21 cellular contexts compared by ENCODE assay signal in genomic region chr12:88957358-88957757, GRCh38.
A peak's percentile ranks its signal among the peaks of the same experiment; 100 is the strongest.
DNase-seq lines count a peak whose midpoint lies in the region; ATAC-seq and TF ChIP-seq lines count a peak whose summit lies in the region.
"Had no signal": no experiment of that assay in that cellular context is flagged by ENCODE, and none has a peak within 500 bp of the region (broad histone marks: within the 10 kb centered on the region; RNA-seq: fewer than 3 reads in every experiment).

No MANE protein-coding gene starts in this region.

- DNase-seq in ACHN (peak; percentile 22), H9 (peak; percentile 33), NAMALWA (ENCODE audit: low spot score) (peak; percentile 39), epithelial cell of esophagus (ENCODE audit: low read depth) (peak; percentile 45), left ventricle myocardium superior (no peak), NCI-H146 (lab: John Stamatoyannopoulos, UW) (no peak)
- no peak for DNase-seq in activated T-cell treated with anti-CD3 and anti-CD28 coated beads, Interleukin-2, amount 50 U/mL, for 4 hours
- DNase-seq: activated naive CD4-positive, alpha-beta T cell treated with Interleukin-2 at 50 U/mL for 16 hours; activated T-cell treated with anti-CD3 and anti-CD28 coated beads, Interleukin-2, amount 50 U/mL, for 24 hours; adrenal gland; NCI-H1417 treated with DMSO at 0.1 percent for 48 hours; NCI-H2107; NK-92 treated with Interleukin-12 subunit alpha and Interleukin-12 subunit beta, amount 100 ng/mL, for 24 hours; spleen; stimulated activated CD4-positive, alpha-beta T cell treated with anti-CD3 and anti-CD28 coated beads, Interleukin-4, amount 100 ng/mL, for 1 hour; T-cell had no signal

- peaks cover 0 to 2% of the 10 kb centered on the region in 2 experiments; a peak in 1 of 5 replicates for H3K9me3 Mint-ChIP-seq in H9
- H3K9me3 Mint-ChIP-seq in activated T-cell treated with anti-CD3 and anti-CD28 coated beads, Interleukin-2, amount 50 U/mL, for 4 hours = no peaks in the 10 kb centered on the region
- H3K9me3 Mint-ChIP-seq: activated T-cell treated with anti-CD3 and anti-CD28 coated beads, Interleukin-2, amount 50 U/mL, for 24 hours; stimulated activated memory B cell treated with anti-CD40 and anti-IgM and Interleukin-4, amounts not matched to agents 10 μg/mL and 1 μg/mL and 100 μg/mL, for 72 hours; T-cell had no signal

- H3K27ac ChIP-seq in H9 (ENCODE audit: insufficient read length, low read depth, low read length) = no peak overlapping the region
- H3K27ac ChIP-seq: adrenal gland, SJSA1, spleen, suprapubic skin had no signal

- in situ Hi-C loops in ACHN (cut with HindIII; ENCODE audit: low pct_ligation_motif_present, low pct_unique_long_range_greater_than_20kb, low sequenced_read_pairs) = no loop called here

- peaks cover 72 to 76% of the 10 kb centered on the region in 2 experiments for H3K4me1 Mint-ChIP-seq in H9
- no peaks in the 10 kb centered on the region for H3K4me1 Mint-ChIP-seq in activated T-cell treated with anti-CD3 and anti-CD28 coated beads, Interleukin-2, amount 50 U/mL, for 4 hours (ENCODE audit: low read depth)
- H3K4me1 Mint-ChIP-seq: stimulated activated memory B cell treated with anti-CD40 and anti-IgM and Interleukin-4, amounts not matched to agents 10 μg/mL and 1 μg/mL and 100 μg/mL, for 72 hours; T-cell had no signal

- H4K8ac ChIP-seq in H9 (replicated peaks; ENCODE audit: insufficient read length, low read depth, low read length) = no peak overlapping the region

- no peak for ATAC-seq in left ventricle myocardium superior
- ATAC-seq in activated T-cell treated with anti-CD3 and anti-CD28 coated beads, Interleukin-2, amount 50 U/mL, for 4 hours = no peak
- ATAC-seq: natural killer cell treated with Interleukin-12 subunit alpha and Interleukin-12 subunit beta and Interleukin-15 and Interleukin-18, amount 100 ng/mL, for 72 hours; Panc1; stimulated activated memory B cell treated with anti-CD40 and anti-IgM and Interleukin-4, amounts not matched to agents 10 μg/mL and 1 μg/mL and 100 μg/mL, for 72 hours; T-cell had no signal

- H3K9me3 ChIP-seq in H9 (ENCODE audit: control insufficient read depth, low read depth, low read length) = no peaks in the 10 kb centered on the region
- H3K9me3 ChIP-seq: adrenal gland, SJSA1, spleen, suprapubic skin had no signal

- H3K79me1 ChIP-seq in H9 (ENCODE audit: insufficient read depth, low read depth, low read length, poor library complexity, severe bottlenecking) = no peaks in the 10 kb centered on the region

- peaks cover 13% of the 10 kb centered on the region for H3K4me1 ChIP-seq in H9 (ENCODE audit: insufficient read depth, low read length)
- H3K4me1 ChIP-seq: SJSA1, spleen, suprapubic skin had no signal

- H2BK15ac ChIP-seq in H9 (ENCODE audit: low read depth, low read length) = no peak overlapping the region

- no peak overlapping the region for H2AK5ac ChIP-seq in H9 (ENCODE audit: insufficient read length, low read length)

- H3K4me3 ChIP-seq in epithelial cell of esophagus (ENCODE audit: low read length) = no peak overlapping the region
- H3K4me3 ChIP-seq: adrenal gland, SJSA1, spleen, suprapubic skin had no signal

- WGBS in H9 (ENCODE audit: extremely low coverage, insufficient read length, low lambda C conversion rate) = no CpG with 5 or more reads among the region's 3 CpGs

- no peak overlapping the region for H4K5ac ChIP-seq in H9 (ENCODE audit: insufficient read length, low read depth, low read length)

- H4K91ac ChIP-seq in H9 (ENCODE audit: insufficient read length, low read depth, low read length) = no peak overlapping the region

- no peak overlapping the region for H2BK120ac ChIP-seq in H9 (ENCODE audit: low read depth, low read length, poor library complexity, severe bottlenecking)

- H3K79me2 ChIP-seq in H9 (ENCODE audit: insufficient read depth, low read length) = no peaks in the 10 kb centered on the region

- no peak overlapping the region for H3K4ac ChIP-seq in H9 (ENCODE audit: low read depth, low read length)

- no peak overlapping the region for H3K27ac Mint-ChIP-seq in H9
- H3K27ac Mint-ChIP-seq: activated T-cell treated with anti-CD3 and anti-CD28 coated beads, Interleukin-2, amount 50 U/mL, for 24 hours; natural killer cell treated with Interleukin-12 subunit alpha and Interleukin-12 subunit beta and Interleukin-15 and Interleukin-18, amount 100 ng/mL, for 72 hours; stimulated activated memory B cell treated with anti-CD40 and anti-IgM and Interleukin-4, amounts not matched to agents 10 μg/mL and 1 μg/mL and 100 μg/mL, for 72 hours; T-cell had no signal

- no peaks in the 10 kb centered on the region for H3K23me2 ChIP-seq in H9 (ENCODE audit: insufficient read length, low read depth, low read length, poor library complexity, severe bottlenecking)

- no peak overlapping the region for H2AFZ ChIP-seq in H9 (ENCODE audit: low read length)

- no peaks in the 10 kb centered on the region for H3K36me3 Mint-ChIP-seq in H9 (ENCODE audit: insufficient read depth in 1 of 3, low read depth in 3 of 3)
- no peaks in the 10 kb centered on the region for H3K36me3 Mint-ChIP-seq in activated T-cell treated with anti-CD3 and anti-CD28 coated beads, Interleukin-2, amount 50 U/mL, for 4 hours (ENCODE audit: insufficient read depth)
- H3K36me3 Mint-ChIP-seq: natural killer cell treated with Interleukin-12 subunit alpha and Interleukin-12 subunit beta and Interleukin-15 and Interleukin-18, amount 100 ng/mL, for 72 hours; stimulated activated memory B cell treated with anti-CD40 and anti-IgM and Interleukin-4, amounts not matched to agents 10 μg/mL and 1 μg/mL and 100 μg/mL, for 72 hours; T-cell had no signal

- H3K18ac ChIP-seq in H9 (ENCODE audit: insufficient read length, low read depth, low read length) = no peak overlapping the region

- H2BK5ac ChIP-seq in H9 (ENCODE audit: insufficient read length, low read length) = no peak overlapping the region

- no peak overlapping the region for H3T11ph ChIP-seq in H9 (ENCODE audit: low read length)

- H3K27me3 Mint-ChIP-seq in H9 (ENCODE audit: low read depth) = peaks cover 54% of the 10 kb centered on the region
- H3K27me3 Mint-ChIP-seq in activated T-cell treated with anti-CD3 and anti-CD28 coated beads, Interleukin-2, amount 50 U/mL, for 4 hours (ENCODE audit: low read depth) = peaks cover 5% of the 10 kb centered on the region
- H3K27me3 Mint-ChIP-seq: stimulated activated memory B cell treated with anti-CD40 and anti-IgM and Interleukin-4, amounts not matched to agents 10 μg/mL and 1 μg/mL and 100 μg/mL, for 72 hours had no signal

- peaks cover 17% of the 10 kb centered on the region for H3K27me3 ChIP-seq in H9 (ENCODE audit: insufficient read depth, low read length)
- H3K27me3 ChIP-seq: adrenal gland, SJSA1, spleen, suprapubic skin had no signal

- no peak overlapping the region for H3K4me2 ChIP-seq in H9 (ENCODE audit: insufficient read depth, insufficient read length, low read length)

- H3K4me3 Mint-ChIP-seq in H9 = no peak overlapping the region
- no peak overlapping the region for H3K4me3 Mint-ChIP-seq in activated T-cell treated with anti-CD3 and anti-CD28 coated beads, Interleukin-2, amount 50 U/mL, for 4 hours
- H3K4me3 Mint-ChIP-seq: activated T-cell treated with anti-CD3 and anti-CD28 coated beads, Interleukin-2, amount 50 U/mL, for 24 hours; natural killer cell treated with Interleukin-12 subunit alpha and Interleukin-12 subunit beta and Interleukin-15 and Interleukin-18, amount 100 ng/mL, for 72 hours; stimulated activated memory B cell treated with anti-CD40 and anti-IgM and Interleukin-4, amounts not matched to agents 10 μg/mL and 1 μg/mL and 100 μg/mL, for 72 hours; T-cell had no signal

- intact Hi-C loops in left ventricle myocardium superior (cut with micrococcal nuclease) = no loop called here

- H2BK12ac ChIP-seq in H9 (ENCODE audit: insufficient read length, low read depth, low read length) = no peak overlapping the region

- no peak overlapping the region for H3K23ac ChIP-seq in H9 (ENCODE audit: insufficient read length, low read depth, low read length)

- no peak overlapping the region for H3K9ac ChIP-seq in H9 (ENCODE audit: extremely low read depth, insufficient read length, low read length)

- TF ChIP-seq CTCF in H9 (conservative IDR thresholded peaks at IDR 0.05) (no peak), epithelial cell of esophagus (IDR thresholded peaks at IDR 0.05; ENCODE audit: insufficient read depth, low read depth, low read length, missing control alignments) (no peak)

- H3K14ac ChIP-seq in H9 (ENCODE audit: insufficient read depth, low read length) = no peak overlapping the region

- H2BK20ac ChIP-seq in H9 (ENCODE audit: low read depth, low read length, poor library complexity, severe bottlenecking) = no peak overlapping the region

- H4K20me1 ChIP-seq in H9 (ENCODE audit: control insufficient read depth, insufficient read depth, insufficient read length) = no peaks in the 10 kb centered on the region

- no peak overlapping the region for H3K56ac ChIP-seq in H9 (ENCODE audit: insufficient read length, low read depth, low read length)

Comparison
In these comparisons a context has a peak if more than half of its experiments do, and no peak if none do; other contexts are left out.
1. DNase-seq: peak in ACHN (single experiment), H9 (single experiment), NAMALWA (single experiment) and epithelial cell of esophagus (single experiment); none in left ventricle myocardium superior (single experiment), activated T-cell treated with anti-CD3 and anti-CD28 coated beads, Interleukin-2, amount 50 U/mL, for 4 hours (single experiment) and NCI-H146 (single experiment).